22 cellular contexts compared by ENCODE assay signal in the genomic region with DNA sequence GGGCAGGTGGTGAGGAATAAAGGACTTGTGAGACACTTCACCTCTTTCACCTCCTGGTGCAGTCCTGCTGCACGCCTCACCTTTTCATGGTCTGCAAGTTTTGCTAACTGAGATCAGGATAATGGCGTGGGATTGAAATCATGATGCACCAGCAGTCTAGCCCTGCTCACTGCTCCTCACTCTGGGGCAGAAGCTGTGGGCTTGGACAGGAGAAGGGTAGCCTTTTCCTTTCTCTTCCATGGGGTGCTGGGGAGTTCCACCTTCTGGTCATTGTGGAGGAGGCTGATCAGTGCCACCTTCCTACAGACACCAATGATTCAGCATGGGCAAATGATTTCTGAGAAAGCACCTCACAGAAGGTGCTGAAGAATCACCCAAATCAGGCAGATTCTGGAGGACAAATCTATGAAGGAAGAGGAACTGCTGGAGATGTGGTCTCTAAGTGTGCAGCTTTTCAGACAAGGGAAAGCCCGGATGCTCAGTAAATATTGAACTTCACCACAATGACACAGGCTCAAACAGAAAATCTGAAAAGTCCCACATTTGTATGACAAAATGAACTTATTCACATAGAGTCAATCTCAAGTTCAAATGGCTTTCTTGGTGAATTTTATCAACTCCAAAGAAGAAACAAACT. TPM values are rescaled to one million over a fixed set of nuclear protein-coding genes. Genes with fewer than 3 reads are reported as not detected.
DNase-seq lines count a peak whose midpoint lies in the region; ATAC-seq and TF ChIP-seq lines count a peak whose summit lies in the region.
"Had no signal": no experiment of that assay in that cellular context is flagged by ENCODE, and none has a peak within 500 bp of the region (broad histone marks: within the 10 kb centered on the region; RNA-seq: fewer than 3 reads in every experiment).

No MANE protein-coding gene starts in this region.

- no peak for TF ChIP-seq EP300 in sigmoid colon (IDR thresholded peaks at IDR 0.05)

- H3K27ac ChIP-seq in dorsolateral prefrontal cortex = no peak overlapping the region
- no peak overlapping the region for H3K27ac ChIP-seq in sigmoid colon
- H3K27ac ChIP-seq: GM23248 had no signal

- H3K36me3 ChIP-seq in sigmoid colon = no peaks in the 10 kb centered on the region

- peaks cover 0 to 11% (median 0%) of the 10 kb centered on the region in 45 donors for H3K27me3 ChIP-seq in dorsolateral prefrontal cortex
- H3K27me3 ChIP-seq in sigmoid colon = no peaks in the 10 kb centered on the region

- 77 to 81% methylated on average over 3 of the region's 3 CpGs for WGBS in sigmoid colon, 2 donors

- TF ChIP-seq POLR2A in sigmoid colon (IDR thresholded peaks at IDR 0.05) = no peak

- DNase-seq in GDM1 (lab: John Stamatoyannopoulos, UW) (peak; percentile 36), NOMO-1 treated with DMSO at 0.1 percent for 48 hours (lab: John Stamatoyannopoulos, UW; ENCODE audit: unreplicated experiment) (peak; percentile 58), islet precursor cell (peak; percentile 22), T-helper 1 cell (no peak), dorsolateral prefrontal cortex (no peak), sigmoid colon (no peak)
- DNase-seq: AML-193; Caco-2; CD4-positive, CD25-positive, alpha-beta regulatory T cell; GM23248; HCEC 1CT; MM.1S; NCI-H1436; NCI-H2029 treated with DMSO at 0.1 percent for 48 hours; NCI-H2171 treated with DMSO at 0.1 percent for 48 hours; NCI-H774; SHP77 had no signal

- ATAC-seq in HG02610 (IDR thresholded peaks at IDR 0.05; ENCODE audit: unreplicated experiment) (peak; percentile 58), GM18517 (IDR thresholded peaks at IDR 0.05; ENCODE audit: unreplicated experiment) (no peak)
- ATAC-seq: SK-N-SH treated with all-trans-retinoic acid at 6 μM for 48 hours had no signal

- no peak for TF ChIP-seq CTCF in dorsolateral prefrontal cortex (IDR thresholded peaks at IDR 0.05 in 54 of 56, conservative IDR thresholded peaks at IDR 0.05 in 2 of 56; ENCODE audit: low read depth in 1 of 56, partially characterized antibody in 56 of 56)
- no peak for TF ChIP-seq CTCF in sigmoid colon (IDR thresholded peaks at IDR 0.05)

- H3K4me1 ChIP-seq in sigmoid colon = no peaks in the 10 kb centered on the region

- no peaks in the 10 kb centered on the region for H3K9me3 ChIP-seq in sigmoid colon

- peak overlapping the region in 3 of 59 donors; percentile 4 to 31 (median 28) for H3K4me3 ChIP-seq in dorsolateral prefrontal cortex
- no peak overlapping the region for H3K4me3 ChIP-seq in sigmoid colon
- H3K4me3 ChIP-seq: GM23248 had no signal

- intact Hi-C loops in dorsolateral prefrontal cortex (cut with DNase I) (no loop called here), sigmoid colon (cut with DNase I) (no loop called here)

RNA-seq across cellular contexts. Expression of a gene that starts 19.7 kb away (rescaled TPM):
- total RNA-seq in dorsolateral prefrontal cortex = not detected
- total RNA-seq in sigmoid colon = not detected
- polyA plus RNA-seq in sigmoid colon = not detected
- total RNA-seq: CD4-positive, CD25-positive, alpha-beta regulatory T cell; GM23248; NCI-H460; T-helper 1 cell treated with Interleukin-12 subunit alpha and Interleukin-12 subunit beta and Interleukin-4 antibody, amounts not matched to agents 30 ng/mL and 1 ng/mL, for 36 hours had no signal
- polyA plus RNA-seq: CD4-positive, CD25-positive, alpha-beta regulatory T cell; GM23248 had no signal

Comparison
In these comparisons a context has a peak if more than half of its experiments do, and no peak if none do; other contexts are left out.
1. DNase-seq: peak in GDM1 (single experiment), NOMO-1 treated with DMSO at 0.1 percent for 48 hours (single experiment) and islet precursor cell (single experiment); none in T-helper 1 cell (0 of 5), dorsolateral prefrontal cortex (0 of 10) and sigmoid colon (single experiment).